1 cellular context compared by ENCODE assay signal in the genomic region with DNA sequence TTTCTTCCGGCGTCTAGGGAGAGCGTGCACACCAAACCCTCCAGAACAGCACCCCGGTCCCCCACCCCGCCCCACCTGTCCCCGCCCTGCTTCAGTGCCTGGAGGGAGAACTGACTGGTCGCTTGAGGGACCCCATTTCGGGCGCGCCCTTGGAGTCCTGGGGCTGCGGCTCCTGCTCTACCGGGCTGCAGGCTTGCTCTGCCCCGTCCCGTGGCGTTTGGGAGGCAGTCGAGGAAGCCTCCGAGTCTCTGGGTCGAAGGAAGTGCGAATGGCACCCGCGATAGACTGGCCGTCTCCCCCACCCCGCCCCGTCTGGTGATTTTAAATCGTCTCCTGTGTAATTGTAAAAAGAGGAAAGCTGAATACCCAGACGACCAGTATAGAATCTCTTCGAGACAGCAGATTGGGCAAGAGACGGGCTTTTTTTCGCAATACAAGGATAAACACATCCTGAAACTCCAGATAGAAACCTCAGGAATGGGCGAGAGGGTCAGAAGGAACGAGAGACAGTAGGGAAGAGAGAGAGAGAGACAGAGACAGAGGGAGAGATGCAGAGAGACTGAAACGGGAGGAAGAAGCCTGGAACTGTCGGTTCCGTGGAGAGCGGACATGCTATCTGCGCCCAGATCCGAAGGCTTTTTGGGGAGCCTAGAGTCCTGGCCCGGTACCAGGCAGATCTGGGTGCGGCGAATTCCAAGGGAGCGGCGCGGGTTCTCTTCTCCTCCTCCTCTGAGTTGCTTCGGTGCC.
TF ChIP-seq lines count a peak whose summit lies in the region.

No MANE protein-coding gene starts in this region.

TF ChIP-seq in GM23338, 12 proteins besides CTCF, POLR2A, EP300 and RAD21 (continued from another document):
- TF ChIP-seq, protein P1, sequence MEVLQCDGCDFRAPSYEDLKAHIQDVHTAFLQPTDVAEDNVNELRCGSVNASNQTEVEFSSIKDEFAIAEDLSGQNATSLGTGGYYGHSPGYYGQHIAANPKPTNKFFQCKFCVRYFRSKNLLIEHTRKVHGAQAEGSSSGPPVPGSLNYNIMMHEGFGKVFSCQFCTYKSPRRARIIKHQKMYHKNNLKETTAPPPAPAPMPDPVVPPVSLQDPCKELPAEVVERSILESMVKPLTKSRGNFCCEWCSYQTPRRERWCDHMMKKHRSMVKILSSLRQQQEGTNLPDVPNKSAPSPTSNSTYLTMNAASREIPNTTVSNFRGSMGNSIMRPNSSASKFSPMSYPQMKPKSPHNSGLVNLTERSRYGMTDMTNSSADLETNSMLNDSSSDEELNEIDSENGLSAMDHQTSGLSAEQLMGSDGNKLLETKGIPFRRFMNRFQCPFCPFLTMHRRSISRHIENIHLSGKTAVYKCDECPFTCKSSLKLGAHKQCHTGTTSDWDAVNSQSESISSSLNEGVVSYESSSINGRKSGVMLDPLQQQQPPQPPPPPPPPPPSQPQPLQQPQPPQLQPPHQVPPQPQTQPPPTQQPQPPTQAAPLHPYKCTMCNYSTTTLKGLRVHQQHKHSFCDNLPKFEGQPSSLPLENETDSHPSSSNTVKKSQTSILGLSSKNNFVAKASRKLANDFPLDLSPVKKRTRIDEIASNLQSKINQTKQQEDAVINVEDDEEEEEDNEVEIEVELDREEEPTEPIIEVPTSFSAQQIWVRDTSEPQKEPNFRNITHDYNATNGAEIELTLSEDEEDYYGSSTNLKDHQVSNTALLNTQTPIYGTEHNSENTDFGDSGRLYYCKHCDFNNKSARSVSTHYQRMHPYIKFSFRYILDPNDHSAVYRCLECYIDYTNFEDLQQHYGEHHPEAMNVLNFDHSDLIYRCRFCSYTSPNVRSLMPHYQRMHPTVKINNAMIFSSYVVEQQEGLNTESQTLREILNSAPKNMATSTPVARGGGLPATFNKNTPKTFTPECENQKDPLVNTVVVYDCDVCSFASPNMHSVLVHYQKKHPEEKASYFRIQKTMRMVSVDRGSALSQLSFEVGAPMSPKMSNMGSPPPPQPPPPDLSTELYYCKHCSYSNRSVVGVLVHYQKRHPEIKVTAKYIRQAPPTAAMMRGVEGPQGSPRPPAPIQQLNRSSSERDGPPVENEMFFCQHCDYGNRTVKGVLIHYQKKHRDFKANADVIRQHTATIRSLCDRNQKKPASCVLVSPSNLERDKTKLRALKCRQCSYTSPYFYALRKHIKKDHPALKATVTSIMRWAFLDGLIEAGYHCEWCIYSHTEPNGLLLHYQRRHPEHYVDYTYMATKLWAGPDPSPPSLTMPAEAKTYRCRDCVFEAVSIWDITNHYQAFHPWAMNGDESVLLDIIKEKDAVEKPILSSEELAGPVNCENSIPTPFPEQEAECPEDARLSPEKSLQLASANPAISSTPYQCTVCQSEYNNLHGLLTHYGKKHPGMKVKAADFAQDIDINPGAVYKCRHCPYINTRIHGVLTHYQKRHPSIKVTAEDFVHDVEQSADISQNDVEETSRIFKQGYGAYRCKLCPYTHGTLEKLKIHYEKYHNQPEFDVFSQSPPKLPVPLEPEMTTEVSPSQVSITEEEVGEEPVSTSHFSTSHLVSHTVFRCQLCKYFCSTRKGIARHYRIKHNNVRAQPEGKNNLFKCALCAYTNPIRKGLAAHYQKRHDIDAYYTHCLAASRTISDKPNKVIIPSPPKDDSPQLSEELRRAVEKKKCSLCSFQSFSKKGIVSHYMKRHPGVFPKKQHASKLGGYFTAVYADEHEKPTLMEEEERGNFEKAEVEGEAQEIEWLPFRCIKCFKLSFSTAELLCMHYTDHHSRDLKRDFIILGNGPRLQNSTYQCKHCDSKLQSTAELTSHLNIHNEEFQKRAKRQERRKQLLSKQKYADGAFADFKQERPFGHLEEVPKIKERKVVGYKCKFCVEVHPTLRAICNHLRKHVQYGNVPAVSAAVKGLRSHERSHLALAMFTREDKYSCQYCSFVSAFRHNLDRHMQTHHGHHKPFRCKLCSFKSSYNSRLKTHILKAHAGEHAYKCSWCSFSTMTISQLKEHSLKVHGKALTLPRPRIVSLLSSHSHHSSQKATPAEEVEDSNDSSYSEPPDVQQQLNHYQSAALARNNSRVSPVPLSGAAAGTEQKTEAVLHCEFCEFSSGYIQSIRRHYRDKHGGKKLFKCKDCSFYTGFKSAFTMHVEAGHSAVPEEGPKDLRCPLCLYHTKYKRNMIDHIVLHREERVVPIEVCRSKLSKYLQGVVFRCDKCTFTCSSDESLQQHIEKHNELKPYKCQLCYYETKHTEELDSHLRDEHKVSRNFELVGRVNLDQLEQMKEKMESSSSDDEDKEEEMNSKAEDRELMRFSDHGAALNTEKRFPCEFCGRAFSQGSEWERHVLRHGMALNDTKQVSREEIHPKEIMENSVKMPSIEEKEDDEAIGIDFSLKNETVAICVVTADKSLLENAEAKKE (CRISPR knock-in tag; IDR thresholded peaks at IDR 0.05): no peak
- TF ChIP-seq ZNF331 (CRISPR knock-in tag; IDR thresholded peaks at IDR 0.05; ENCODE audit: low read depth) (no peak), JUNB (IDR thresholded peaks at IDR 0.05; ENCODE audit: unreplicated experiment) (no peak)
- TF ChIP-seq, protein P2, sequence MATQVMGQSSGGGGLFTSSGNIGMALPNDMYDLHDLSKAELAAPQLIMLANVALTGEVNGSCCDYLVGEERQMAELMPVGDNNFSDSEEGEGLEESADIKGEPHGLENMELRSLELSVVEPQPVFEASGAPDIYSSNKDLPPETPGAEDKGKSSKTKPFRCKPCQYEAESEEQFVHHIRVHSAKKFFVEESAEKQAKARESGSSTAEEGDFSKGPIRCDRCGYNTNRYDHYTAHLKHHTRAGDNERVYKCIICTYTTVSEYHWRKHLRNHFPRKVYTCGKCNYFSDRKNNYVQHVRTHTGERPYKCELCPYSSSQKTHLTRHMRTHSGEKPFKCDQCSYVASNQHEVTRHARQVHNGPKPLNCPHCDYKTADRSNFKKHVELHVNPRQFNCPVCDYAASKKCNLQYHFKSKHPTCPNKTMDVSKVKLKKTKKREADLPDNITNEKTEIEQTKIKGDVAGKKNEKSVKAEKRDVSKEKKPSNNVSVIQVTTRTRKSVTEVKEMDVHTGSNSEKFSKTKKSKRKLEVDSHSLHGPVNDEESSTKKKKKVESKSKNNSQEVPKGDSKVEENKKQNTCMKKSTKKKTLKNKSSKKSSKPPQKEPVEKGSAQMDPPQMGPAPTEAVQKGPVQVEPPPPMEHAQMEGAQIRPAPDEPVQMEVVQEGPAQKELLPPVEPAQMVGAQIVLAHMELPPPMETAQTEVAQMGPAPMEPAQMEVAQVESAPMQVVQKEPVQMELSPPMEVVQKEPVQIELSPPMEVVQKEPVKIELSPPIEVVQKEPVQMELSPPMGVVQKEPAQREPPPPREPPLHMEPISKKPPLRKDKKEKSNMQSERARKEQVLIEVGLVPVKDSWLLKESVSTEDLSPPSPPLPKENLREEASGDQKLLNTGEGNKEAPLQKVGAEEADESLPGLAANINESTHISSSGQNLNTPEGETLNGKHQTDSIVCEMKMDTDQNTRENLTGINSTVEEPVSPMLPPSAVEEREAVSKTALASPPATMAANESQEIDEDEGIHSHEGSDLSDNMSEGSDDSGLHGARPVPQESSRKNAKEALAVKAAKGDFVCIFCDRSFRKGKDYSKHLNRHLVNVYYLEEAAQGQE (IDR thresholded peaks at IDR 0.05; ENCODE audit: unreplicated experiment): no peak
